ENCODE assay signal across 20 cellular contexts in the genomic region with DNA sequence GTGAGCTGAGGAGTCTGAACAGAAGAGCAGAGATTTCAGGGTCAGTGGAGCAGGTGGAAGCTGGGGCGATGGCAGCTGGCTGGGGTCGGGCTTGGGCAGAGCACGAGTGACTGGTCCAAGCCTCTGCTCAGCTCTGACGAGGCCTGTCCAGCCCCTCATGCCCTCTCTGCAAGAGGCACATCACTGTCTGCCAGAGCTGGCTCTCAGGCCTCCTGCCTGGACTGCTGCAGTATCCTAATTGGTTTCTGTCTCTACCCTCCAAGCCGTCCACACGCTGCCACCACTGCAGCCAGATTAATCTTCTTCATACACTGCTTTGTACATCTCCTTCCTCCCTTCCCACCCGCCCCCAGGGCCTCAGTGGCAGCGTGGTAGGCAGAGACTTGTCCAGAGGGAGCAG. TPM values are rescaled to one million over a fixed set of nuclear protein-coding genes. Genes with fewer than 3 reads are reported as not detected.
DNase-seq lines count a peak whose midpoint lies in the region; ATAC-seq and TF ChIP-seq lines count a peak whose summit lies in the region.
"Had no signal": no experiment of that assay in that cellular context is flagged by ENCODE, and none has a peak within 500 bp of the region (broad histone marks: within the 10 kb centered on the region; RNA-seq: fewer than 3 reads in every experiment).

No MANE protein-coding gene starts in this region.

- intact Hi-C loops in right cardiac atrium (cut with DNase I) (no loop called here), Right ventricle myocardium superior (cut with DNase I) (no loop called here)

- no peak overlapping the region for H3K9ac ChIP-seq in mesenchymal stem cell (ENCODE audit: low read length)

- H3K4me3 ChIP-seq in right cardiac atrium (ENCODE audit: low read length) (no peak overlapping the region), mesenchymal stem cell (ENCODE audit: insufficient read depth in 1 of 2, low read depth in 1 of 2, low read length in 2 of 2) (no peak overlapping the region)
- H3K4me3 ChIP-seq: GM12878 had no signal

- no peak overlapping the region for H3K23ac ChIP-seq in mesenchymal stem cell (ENCODE audit: low read length in 2 of 2)

- DNase-seq in right cardiac atrium (peak in 1 of 3 donors; percentile 49), Right ventricle myocardium superior (no peak), mesenchymal stem cell (no peak), DMS79 (lab: John Stamatoyannopoulos, UW) (no peak)
- DNase-seq in activated T-cell treated with anti-CD3 and anti-CD28 coated beads, Interleukin-2, amount 50 U/mL, for 1 hour = no peak
- DNase-seq: CD4-positive, CD25-positive, alpha-beta regulatory T cell; COR-L47; DND-41; KBM-7; MM.1S; NCI-H1048; NCI-H187 treated with DMSO at 0.1 percent for 48 hours; NCI-H2107; NCI-H446 treated with DMSO at 0.1 percent for 48 hours; NCI-H526 treated with DMSO at 0.1 percent for 48 hours had no signal

- H3K27me3 ChIP-seq in right cardiac atrium (ENCODE audit: control insufficient read depth, insufficient read depth) (no peaks in the 10 kb centered on the region), mesenchymal stem cell (ENCODE audit: control insufficient read depth in 1 of 2, insufficient read depth in 1 of 2, low read length in 2 of 2) (peaks cover 43 to 59% of the 10 kb centered on the region in 2 experiments)

- no peaks in the 10 kb centered on the region for H3K79me1 ChIP-seq in mesenchymal stem cell (replicated peaks; ENCODE audit: low read length, poor library complexity, severe bottlenecking)

- no peak for ATAC-seq in right cardiac atrium
- no peak for ATAC-seq in Right ventricle myocardium superior (ENCODE audit: poor library complexity)
- peak; percentile 5; the same call in 1 of the 3 replicates for ATAC-seq in SK-N-SH treated with all-trans-retinoic acid at 6 μM for 48 hours
- ATAC-seq in HG03521 (IDR thresholded peaks at IDR 0.05; ENCODE audit: unreplicated experiment) = no peak
- ATAC-seq: GM12878, HepG2 had no signal

- H2BK5ac ChIP-seq in mesenchymal stem cell (ENCODE audit: low read depth, low read length, poor library complexity, severe bottlenecking) = no peak overlapping the region

- 66% methylated on average over 8 of the region's 8 CpGs for WGBS in right cardiac atrium
- WGBS in mesenchymal stem cell = 68% methylated on average over 8 of the region's 8 CpGs

- no peak overlapping the region for H2BK12ac ChIP-seq in mesenchymal stem cell (ENCODE audit: low read length in 2 of 2)

- H3K4me1 ChIP-seq in right cardiac atrium (ENCODE audit: control insufficient read depth, insufficient read depth, low read length) (peaks cover 20% of the 10 kb centered on the region), mesenchymal stem cell (ENCODE audit: control insufficient read depth, insufficient read depth, low read depth, low read length) (peaks cover 16% of the 10 kb centered on the region)

- H4K91ac ChIP-seq in mesenchymal stem cell (ENCODE audit: low read length) = peak overlapping the region; percentile 6

- H3K4me2 ChIP-seq in mesenchymal stem cell (ENCODE audit: low read length, poor library complexity, severe bottlenecking) = no peak overlapping the region

- peak overlapping the region; percentile 33 for H4K8ac ChIP-seq in mesenchymal stem cell (ENCODE audit: low read length)

- no peak overlapping the region for H2AK5ac ChIP-seq in mesenchymal stem cell (ENCODE audit: low read length, severe bottlenecking)

- H3K14ac ChIP-seq in mesenchymal stem cell (ENCODE audit: low read length in 2 of 2) = peak overlapping the region in 1 of 2 experiments; percentile 69

- H3K36me3 ChIP-seq in mesenchymal stem cell (ENCODE audit: control insufficient read depth in 1 of 2, insufficient read depth in 2 of 2, low read depth in 1 of 2, low read length in 2 of 2) = no peaks in the 10 kb centered on the region

- H2BK120ac ChIP-seq in mesenchymal stem cell (ENCODE audit: low read depth, low read length) = no peak overlapping the region

- H3K4ac ChIP-seq in mesenchymal stem cell (ENCODE audit: low read depth in 1 of 2, low read length in 2 of 2) = no peak overlapping the region

- no peak overlapping the region for H2BK15ac ChIP-seq in mesenchymal stem cell (ENCODE audit: low read depth, poor library complexity, severe bottlenecking)

- no peak overlapping the region for H2AFZ ChIP-seq in mesenchymal stem cell (ENCODE audit: low read depth, low read length)

- H3K9me3 ChIP-seq in right cardiac atrium (ENCODE audit: control insufficient read depth, low read length) (no peaks in the 10 kb centered on the region), mesenchymal stem cell (ENCODE audit: control insufficient read depth, low read length) (no peaks in the 10 kb centered on the region)

- H3K27ac ChIP-seq in right cardiac atrium (ENCODE audit: low read length) (peak overlapping the region; percentile 87), mesenchymal stem cell (ENCODE audit: low read length, poor library complexity, severe bottlenecking) (no peak overlapping the region)

- no peak overlapping the region for H3K18ac ChIP-seq in mesenchymal stem cell (ENCODE audit: low read depth in 1 of 2, low read length in 2 of 2)

TF ChIP-seq in SK-N-SH treated with all-trans-retinoic acid at 6 μM for 48 hours, 23 proteins besides CTCF, POLR2A, EP300 and RAD21 (continues in another document):
- TF ChIP-seq ESRRG (CRISPR knock-in tag; IDR thresholded peaks at IDR 0.05) (no peak), CREB5 (CRISPR knock-in tag; IDR thresholded peaks at IDR 0.05; ENCODE audit: low read depth) (no peak), ZNF70 (CRISPR knock-in tag; IDR thresholded peaks at IDR 0.05) (no peak), BACH2 (CRISPR knock-in tag; IDR thresholded peaks at IDR 0.05; ENCODE audit: borderline replicate concordance) (no peak), CSDC2 (CRISPR knock-in tag; IDR thresholded peaks at IDR 0.05) (no peak), SNAI2 (CRISPR knock-in tag; IDR thresholded peaks at IDR 0.05) (no peak), ZNF565 (CRISPR knock-in tag; conservative IDR thresholded peaks at IDR 0.05; ENCODE audit: low read depth) (no peak), TOX (CRISPR knock-in tag; IDR thresholded peaks at IDR 0.05; ENCODE audit: borderline replicate concordance) (no peak), RARB (CRISPR knock-in tag; IDR thresholded peaks at IDR 0.05) (no peak), ZFP30 (CRISPR knock-in tag; IDR thresholded peaks at IDR 0.05) (no peak), TCF4 (CRISPR knock-in tag; IDR thresholded peaks at IDR 0.05; ENCODE audit: borderline replicate concordance) (no peak), GLIS3 (CRISPR knock-in tag; IDR thresholded peaks at IDR 0.05) (no peak), ARNTL (CRISPR knock-in tag; IDR thresholded peaks at IDR 0.05; ENCODE audit: borderline replicate concordance, low read depth) (no peak), PPARA (CRISPR knock-in tag; IDR thresholded peaks at IDR 0.05; ENCODE audit: borderline replicate concordance) (no peak)
- TF ChIP-seq, protein P1, sequence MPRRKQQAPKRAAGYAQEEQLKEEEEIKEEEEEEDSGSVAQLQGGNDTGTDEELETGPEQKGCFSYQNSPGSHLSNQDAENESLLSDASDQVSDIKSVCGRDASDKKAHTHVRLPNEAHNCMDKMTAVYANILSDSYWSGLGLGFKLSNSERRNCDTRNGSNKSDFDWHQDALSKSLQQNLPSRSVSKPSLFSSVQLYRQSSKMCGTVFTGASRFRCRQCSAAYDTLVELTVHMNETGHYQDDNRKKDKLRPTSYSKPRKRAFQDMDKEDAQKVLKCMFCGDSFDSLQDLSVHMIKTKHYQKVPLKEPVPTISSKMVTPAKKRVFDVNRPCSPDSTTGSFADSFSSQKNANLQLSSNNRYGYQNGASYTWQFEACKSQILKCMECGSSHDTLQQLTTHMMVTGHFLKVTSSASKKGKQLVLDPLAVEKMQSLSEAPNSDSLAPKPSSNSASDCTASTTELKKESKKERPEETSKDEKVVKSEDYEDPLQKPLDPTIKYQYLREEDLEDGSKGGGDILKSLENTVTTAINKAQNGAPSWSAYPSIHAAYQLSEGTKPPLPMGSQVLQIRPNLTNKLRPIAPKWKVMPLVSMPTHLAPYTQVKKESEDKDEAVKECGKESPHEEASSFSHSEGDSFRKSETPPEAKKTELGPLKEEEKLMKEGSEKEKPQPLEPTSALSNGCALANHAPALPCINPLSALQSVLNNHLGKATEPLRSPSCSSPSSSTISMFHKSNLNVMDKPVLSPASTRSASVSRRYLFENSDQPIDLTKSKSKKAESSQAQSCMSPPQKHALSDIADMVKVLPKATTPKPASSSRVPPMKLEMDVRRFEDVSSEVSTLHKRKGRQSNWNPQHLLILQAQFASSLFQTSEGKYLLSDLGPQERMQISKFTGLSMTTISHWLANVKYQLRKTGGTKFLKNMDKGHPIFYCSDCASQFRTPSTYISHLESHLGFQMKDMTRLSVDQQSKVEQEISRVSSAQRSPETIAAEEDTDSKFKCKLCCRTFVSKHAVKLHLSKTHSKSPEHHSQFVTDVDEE (CRISPR knock-in tag; IDR thresholded peaks at IDR 0.05) = no peak

RNA-seq across cellular contexts. Expression of gene CACNA1G, which starts 25.4 kb away (rescaled TPM):
- total RNA-seq in right cardiac atrium = 10 to 100 TPM in 1 of 4 donors, 1 to 10 TPM in 3; 4.4 to 14.8 (median 6.9) TPM
- 4.3 TPM for polyA plus RNA-seq in right cardiac atrium
- total RNA-seq in Right ventricle myocardium superior = 0.24 TPM
- polyA plus RNA-seq in mesenchymal stem cell (2013, experiment 1 of 2) = 0.01 TPM
- polyA plus RNA-seq in mesenchymal stem cell (2013, experiment 2 of 2) = 0.01 TPM
- polyA plus RNA-seq: CD4-positive, CD25-positive, alpha-beta regulatory T cell; HepG2 had no signal

RNA-seq across cellular contexts. Expression of gene SPATA20, which starts 38.9 kb away (rescaled TPM):
- total RNA-seq in right cardiac atrium = 10 to 100 TPM; 45.9 to 71.8 (median 52.6) TPM
- polyA plus RNA-seq in right cardiac atrium = 58.1 TPM
- total RNA-seq in Right ventricle myocardium superior = 58.2 TPM
- polyA plus RNA-seq in mesenchymal stem cell (2013, experiment 1 of 2) = 36.6 TPM
- 37.2 TPM for polyA plus RNA-seq in mesenchymal stem cell (2013, experiment 2 of 2)

RNA-seq across cellular contexts. Expression of gene ABCC3, which starts 48.8 kb away (rescaled TPM):
- total RNA-seq in right cardiac atrium (1 to 10 TPM; 1.2 to 5.9 (median 3.7) TPM), Right ventricle myocardium superior (0.43 TPM)
- 1.4 TPM for polyA plus RNA-seq in right cardiac atrium
- 2.5 TPM for polyA plus RNA-seq in mesenchymal stem cell (2013, experiment 1 of 2)
- 2.5 TPM for polyA plus RNA-seq in mesenchymal stem cell (2013, experiment 2 of 2)

RNA-seq across cellular contexts. Expression of gene EPN3, which starts 53.4 kb away (rescaled TPM):
- total RNA-seq in right cardiac atrium = 10 to 100 TPM in 3 of 4 donors, 1 to 10 TPM in 1; 5.4 to 31.5 (median 27.3) TPM
- polyA plus RNA-seq in right cardiac atrium = 22.6 TPM
- 17.7 TPM for total RNA-seq in Right ventricle myocardium superior
- polyA plus RNA-seq in mesenchymal stem cell (2013, experiment 1 of 2) = 0.01 TPM
- not detected for polyA plus RNA-seq in mesenchymal stem cell (2013, experiment 2 of 2)
- total RNA-seq: CD4-positive, CD25-positive, alpha-beta regulatory T cell; GM12878 had no signal
- polyA plus RNA-seq: BJ; CD4-positive, CD25-positive, alpha-beta regulatory T cell had no signal
